Comparison of ENCODE assay signal across 8 cellular contexts in the genomic region with DNA sequence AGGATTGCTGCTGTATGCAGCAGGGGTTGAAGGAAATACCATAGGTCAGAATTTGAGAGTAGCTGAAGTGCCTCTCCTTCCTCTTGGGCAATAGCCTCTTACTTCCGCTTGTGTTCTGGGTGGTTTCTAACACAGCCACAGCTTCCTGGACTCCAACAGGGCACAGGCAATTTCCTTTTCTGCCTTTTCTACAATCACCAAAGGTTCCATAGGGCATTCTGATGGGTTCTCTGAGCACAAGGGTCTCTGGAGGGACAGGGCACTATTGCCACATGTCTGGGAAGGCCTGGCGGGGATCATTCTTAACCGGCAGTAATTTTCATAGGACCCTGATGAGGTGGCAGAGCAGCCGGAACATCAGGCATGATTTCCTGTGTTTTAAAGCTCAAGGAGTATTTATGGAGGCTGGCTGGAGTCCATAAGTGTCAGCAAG. TPM values are rescaled to one million over a fixed set of nuclear protein-coding genes. Genes with fewer than 3 reads are reported as not detected.
DNase-seq lines count a peak whose midpoint lies in the region; ATAC-seq and TF ChIP-seq lines count a peak whose summit lies in the region.

No MANE protein-coding gene starts in this region.

- peak in 1 of 6 experiments; percentile 9 for TF ChIP-seq CTCF in upper lobe of left lung (IDR thresholded peaks at IDR 0.05)
- TF ChIP-seq CTCF in testis (IDR thresholded peaks at IDR 0.05) = no peak

- peak overlapping the region; percentile 78 to 96 (median 84) for H3K27ac ChIP-seq in upper lobe of left lung
- peak overlapping the region in 1 of 2 donors; percentile 85 for H3K27ac ChIP-seq in testis

- H3K4me1 Mint-ChIP-seq in activated naive CD4-positive, alpha-beta T cell treated with anti-CD3 and anti-CD28 coated beads for 36 hours (ENCODE audit: low read depth) = peaks cover 42% of the 10 kb centered on the region

- CTCF ChIA-PET in activated naive CD4-positive, alpha-beta T cell treated with anti-CD3 and anti-CD28 coated beads for 36 hours (lab: Charles Lee) = interaction anchor here (0.6 to 1.2 kb wide), 4 partner anchors 11 to 507 kb away, joined by 3 to 5 read pairs (median 4); no protein-coding TSS in a partner anchor

- peak; percentile 51 for ATAC-seq in left lobe of liver
- peak; percentile 77 to 89 for ATAC-seq in upper lobe of left lung (ENCODE audit: low FRiP score in 2 of 2)
- no peak for ATAC-seq in GM18870 (IDR thresholded peaks at IDR 0.05; ENCODE audit: unreplicated experiment)

- peak; percentile 70 for DNase-seq in Daoy (ENCODE audit: low read depth)
- peak; percentile 52 for DNase-seq in M059J (ENCODE audit: low read depth)
- peak; percentile 59 for DNase-seq in activated naive CD4-positive, alpha-beta T cell treated with anti-CD3 and anti-CD28 coated beads for 36 hours
- DNase-seq in left lobe of liver (ENCODE audit: low spot score) = no peak
- peak in 1 of 2 donors; percentile 83 for DNase-seq in upper lobe of left lung
- DNase-seq in inferior parietal cortex (ENCODE audit: extremely low spot score) = no peak
- DNase-seq in testis = no peak

- TF ChIP-seq EP300 in upper lobe of left lung (IDR thresholded peaks at IDR 0.05) = peak in 1 of 4 donors; percentile 38

- peaks cover 44 to 54% (median 49%) of the 10 kb centered on the region in 4 donors for H3K4me1 ChIP-seq in upper lobe of left lung
- peaks cover 42% of the 10 kb centered on the region for H3K4me1 ChIP-seq in testis

- H3K9me3 ChIP-seq in upper lobe of left lung (no peaks in the 10 kb centered on the region), testis (no peaks in the 10 kb centered on the region)

- peak overlapping the region; percentile 65 for H3K4me3 Mint-ChIP-seq in activated naive CD4-positive, alpha-beta T cell treated with anti-CD3 and anti-CD28 coated beads for 36 hours

- peak overlapping the region; percentile 57 for H3K27ac Mint-ChIP-seq in activated naive CD4-positive, alpha-beta T cell treated with anti-CD3 and anti-CD28 coated beads for 36 hours

- TF ChIP-seq POLR2A in upper lobe of left lung (IDR thresholded peaks at IDR 0.05) (peak in 1 of 4 donors; percentile 36), testis (IDR thresholded peaks at IDR 0.05) (no peak)

- H3K4me3 ChIP-seq in upper lobe of left lung (peak overlapping the region in 2 of 4 donors; percentile 33 to 41), testis (no peak overlapping the region)

- WGBS in upper lobe of left lung, 2 donors = 0 to 7% methylated on average over 4 of the region's 4 CpGs
- 56 to 64% methylated on average over 4 of the region's 4 CpGs for WGBS in testis, 2 donors

- no peaks in the 10 kb centered on the region for H3K9me3 Mint-ChIP-seq in activated naive CD4-positive, alpha-beta T cell treated with anti-CD3 and anti-CD28 coated beads for 36 hours

- no peaks in the 10 kb centered on the region for H3K27me3 ChIP-seq in upper lobe of left lung
- no peaks in the 10 kb centered on the region for H3K27me3 ChIP-seq in testis

- H3K36me3 ChIP-seq in upper lobe of left lung (no peaks in the 10 kb centered on the region), testis (ENCODE audit: low read depth, missing control alignments) (no peaks in the 10 kb centered on the region)

- no peaks in the 10 kb centered on the region for H3K27me3 Mint-ChIP-seq in activated naive CD4-positive, alpha-beta T cell treated with anti-CD3 and anti-CD28 coated beads for 36 hours (ENCODE audit: low read depth)

- intact Hi-C loops in activated naive CD4-positive, alpha-beta T cell treated with anti-CD3 and anti-CD28 coated beads for 36 hours (cut with micrococcal nuclease) = loop anchor here (5.0 kb wide), 1 partner anchor 48 kb away; a partner anchor contains a TSS
- intact Hi-C loops in testis (cut with DNase I; ENCODE audit: low total_unique reads) = loop anchor here (10.0 kb wide), 1 partner anchor 74 kb away; a partner anchor contains a TSS

- no peaks in the 10 kb centered on the region for H3K36me3 Mint-ChIP-seq in activated naive CD4-positive, alpha-beta T cell treated with anti-CD3 and anti-CD28 coated beads for 36 hours (ENCODE audit: low read depth)

RNA-seq across cellular contexts. Expression of a gene that starts 5.5 kb away (rescaled TPM):
- total RNA-seq in Daoy (2014; rRNA removed; shearing (Covaris generic)) = 42.4 and 42.9 TPM in 2 replicates
- total RNA-seq in M059J (2014; rRNA removed; shearing (Covaris generic)) = 105 and 126 TPM in 2 replicates
- 10 to 100 TPM; 20.3 to 21.7 TPM for total RNA-seq in activated naive CD4-positive, alpha-beta T cell treated with anti-CD3 and anti-CD28 coated beads for 36 hours
- total RNA-seq in left lobe of liver (9.0 TPM), upper lobe of left lung (10 to 100 TPM; 52.2 to 80.1 (median 68.7) TPM), testis (10 to 100 TPM; 64.1 to 75.3 TPM)
- 49.2 TPM for polyA plus RNA-seq in testis (ENCODE audit: insufficient read depth, low read depth, low replicate concordance)

RNA-seq across cellular contexts. Expression of a gene that starts 31.5 kb away (rescaled TPM):
- total RNA-seq in Daoy (2014; rRNA removed; shearing (Covaris generic)) = not detected in 2 replicates
- total RNA-seq in M059J (2014; rRNA removed; shearing (Covaris generic)) = not detected in 2 replicates
- not detected for total RNA-seq in activated naive CD4-positive, alpha-beta T cell treated with anti-CD3 and anti-CD28 coated beads for 36 hours
- total RNA-seq in left lobe of liver = not detected
- total RNA-seq in upper lobe of left lung = 10 to 100 TPM in 2 of 6 donors, 1 to 10 TPM in 4; 1.0 to 14.3 (median 8.8) TPM
- 10 to 100 TPM; 26.0 to 34.5 TPM for total RNA-seq in testis
- 64.2 TPM for polyA plus RNA-seq in testis (ENCODE audit: insufficient read depth, low read depth, low replicate concordance)

RNA-seq across cellular contexts. Expression of a gene that starts 38.9 kb away (rescaled TPM):
- total RNA-seq in Daoy (2014; rRNA removed; shearing (Covaris generic)) = 0.86 and 0.97 TPM in 2 replicates
- 0.12 and 0.25 TPM in 2 replicates for total RNA-seq in M059J (2014; rRNA removed; shearing (Covaris generic))
- under 1 TPM; 0.26 to 0.30 TPM for total RNA-seq in activated naive CD4-positive, alpha-beta T cell treated with anti-CD3 and anti-CD28 coated beads for 36 hours
- total RNA-seq in left lobe of liver (not detected), upper lobe of left lung (under 1 TPM in 2 of 6 donors, not detected in 4; 0.11 to 0.17 TPM), testis (under 1 TPM; 0.79 to 0.93 TPM)
- 0.53 TPM for polyA plus RNA-seq in testis (ENCODE audit: insufficient read depth, low read depth, low replicate concordance)

RNA-seq across cellular contexts. Expression of a gene that starts 49.5 kb away (rescaled TPM):
- total RNA-seq in Daoy (2014; rRNA removed; shearing (Covaris generic)) = 80.3 and 91.7 TPM in 2 replicates
- total RNA-seq in M059J (2014; rRNA removed; shearing (Covaris generic)) = 129 and 141 TPM in 2 replicates
- 10 to 100 TPM; 86.7 to 88.3 TPM for total RNA-seq in activated naive CD4-positive, alpha-beta T cell treated with anti-CD3 and anti-CD28 coated beads for 36 hours
- total RNA-seq in left lobe of liver = 28.3 TPM
- total RNA-seq in upper lobe of left lung = 10 to 100 TPM; 20.3 to 38.8 (median 28.0) TPM
- 100 to 1,000 TPM; 115 to 116 TPM for total RNA-seq in testis
- 77.0 TPM for polyA plus RNA-seq in testis (ENCODE audit: insufficient read depth, low read depth, low replicate concordance)

Comparison
In these comparisons a context has a peak if more than half of its experiments do, and no peak if none do; other contexts are left out.
1. DNase-seq: peak in Daoy (single experiment), M059J (single experiment) and activated naive CD4-positive, alpha-beta T cell treated with anti-CD3 and anti-CD28 coated beads for 36 hours (single experiment); none in left lobe of liver (single experiment), inferior parietal cortex (single experiment) and testis (single experiment).